Comparison of ENCODE assay signal across 9 cellular contexts in genomic region chr3:171255236-171255806, GRCh38.
DNase-seq lines count a peak whose midpoint lies in the region; ATAC-seq lines count a peak whose summit lies in the region.
"Had no signal": no experiment of that assay in that cellular context is flagged by ENCODE, and none has a peak within 500 bp of the region (broad histone marks: within the 10 kb centered on the region; RNA-seq: fewer than 3 reads in every experiment).

No MANE protein-coding gene starts in this region.

- H3K27ac ChIP-seq in SJCRH30, result no peak overlapping the region

- H3K4me3 ChIP-seq in SJCRH30, result no peak overlapping the region

- H3K36me3 Mint-ChIP-seq in activated naive CD4-positive, alpha-beta T cell treated with anti-CD3 and anti-CD28 coated beads for 36 hours (ENCODE audit: low read depth), result no peaks in the 10 kb centered on the region
- peaks cover 28% of the 10 kb centered on the region for H3K36me3 Mint-ChIP-seq in T-helper 1 cell treated with Interleukin-12 subunit alpha and Interleukin-12 subunit beta and Interleukin-4 antibody, amounts not matched to agents 30 μg/mL and 1 μg/mL, for 36 hours (ENCODE audit: low read depth)

- ATAC-seq in HG02798 (IDR thresholded peaks at IDR 0.05; ENCODE audit: poor library complexity, unreplicated experiment), result peak; percentile 65
- peak; percentile 70 for ATAC-seq in stimulated activated naive CD8-positive, alpha-beta T cell treated with anti-CD3 and anti-CD28 coated beads, Interleukin-15, amount 100 ng/mL, for 72 hours

- DNase-seq in activated naive CD4-positive, alpha-beta T cell treated with anti-CD3 and anti-CD28 coated beads for 36 hours, result no peak
- no peak for DNase-seq in activated naive CD4-positive, alpha-beta T cell treated with anti-CD3 and anti-CD28 coated beads, Interleukin-2, amount 50 U/mL, for 16 hours
- no peak for DNase-seq in stimulated activated naive CD8-positive, alpha-beta T cell treated with anti-CD3 and anti-CD28 coated beads, Interleukin-15, amount 100 ng/mL, for 72 hours
- no peak for DNase-seq in NCI-H1417 (lab: John Stamatoyannopoulos, UW)
- DNase-seq in SJCRH30, result no peak
- DNase-seq in GM19240 (ENCODE audit: insufficient read length, low spot score), result no peak
- DNase-seq: effector CD8-positive, alpha-beta T cell had no signal

- H3K36me3 ChIP-seq in SJCRH30, result no peaks in the 10 kb centered on the region

- intact Hi-C loops in activated naive CD4-positive, alpha-beta T cell treated with anti-CD3 and anti-CD28 coated beads for 36 hours (cut with micrococcal nuclease), result loop anchor here (1.0 to 2.0 kb wide), 5 partner anchors 8 to 205 kb away; partner anchors contain the start of gene TNIK

- no peaks in the 10 kb centered on the region for H3K27me3 ChIP-seq in SJCRH30

- H3K4me1 ChIP-seq in SJCRH30, result no peaks in the 10 kb centered on the region

- H3K9me3 ChIP-seq in SJCRH30 (replicated peaks), result no peaks in the 10 kb centered on the region

- H3K4me3 Mint-ChIP-seq in activated naive CD4-positive, alpha-beta T cell treated with anti-CD3 and anti-CD28 coated beads for 36 hours, result no peak overlapping the region
- H3K4me3 Mint-ChIP-seq in T-helper 1 cell treated with Interleukin-12 subunit alpha and Interleukin-12 subunit beta and Interleukin-4 antibody, amounts not matched to agents 30 μg/mL and 1 μg/mL, for 36 hours, result peak overlapping the region; percentile 64
- H3K4me3 Mint-ChIP-seq in stimulated activated naive CD8-positive, alpha-beta T cell treated with anti-CD3 and anti-CD28 coated beads, Interleukin-15, amount 100 ng/mL, for 72 hours, result peak overlapping the region; percentile 47 to 65

- H3K27ac Mint-ChIP-seq in activated naive CD4-positive, alpha-beta T cell treated with anti-CD3 and anti-CD28 coated beads for 36 hours, result peak overlapping the region; percentile 78
- H3K27ac Mint-ChIP-seq in T-helper 1 cell treated with Interleukin-12 subunit alpha and Interleukin-12 subunit beta and Interleukin-4 antibody, amounts not matched to agents 30 μg/mL and 1 μg/mL, for 36 hours, result peak overlapping the region; percentile 95
- H3K27ac Mint-ChIP-seq in stimulated activated naive CD8-positive, alpha-beta T cell treated with anti-CD3 and anti-CD28 coated beads, Interleukin-15, amount 100 ng/mL, for 72 hours, result peak overlapping the region; percentile 95 to 96

- CTCF ChIA-PET in activated naive CD4-positive, alpha-beta T cell treated with anti-CD3 and anti-CD28 coated beads for 36 hours (lab: Charles Lee), result interaction anchor here (0.7 to 1.6 kb wide), 4 partner anchors 66 to 230 kb away, joined by 3 to 4 read pairs (median 4); no protein-coding TSS in a partner anchor

- no peaks in the 10 kb centered on the region for H3K9me3 Mint-ChIP-seq in activated naive CD4-positive, alpha-beta T cell treated with anti-CD3 and anti-CD28 coated beads for 36 hours
- peaks cover 4% of the 10 kb centered on the region for H3K9me3 Mint-ChIP-seq in T-helper 1 cell treated with Interleukin-12 subunit alpha and Interleukin-12 subunit beta and Interleukin-4 antibody, amounts not matched to agents 30 μg/mL and 1 μg/mL, for 36 hours
- peaks cover 0 to 4% of the 10 kb centered on the region in 2 donors for H3K9me3 Mint-ChIP-seq in stimulated activated naive CD8-positive, alpha-beta T cell treated with anti-CD3 and anti-CD28 coated beads, Interleukin-15, amount 100 ng/mL, for 72 hours

- H3K4me1 Mint-ChIP-seq in activated naive CD4-positive, alpha-beta T cell treated with anti-CD3 and anti-CD28 coated beads for 36 hours (ENCODE audit: low read depth), result peaks cover 86% of the 10 kb centered on the region
- peaks cover 81% of the 10 kb centered on the region for H3K4me1 Mint-ChIP-seq in T-helper 1 cell treated with Interleukin-12 subunit alpha and Interleukin-12 subunit beta and Interleukin-4 antibody, amounts not matched to agents 30 μg/mL and 1 μg/mL, for 36 hours (ENCODE audit: low read depth)
- H3K4me1 Mint-ChIP-seq in stimulated activated naive CD8-positive, alpha-beta T cell treated with anti-CD3 and anti-CD28 coated beads, Interleukin-15, amount 100 ng/mL, for 72 hours, result peaks cover 96% of the 10 kb centered on the region

- H3K27me3 Mint-ChIP-seq in activated naive CD4-positive, alpha-beta T cell treated with anti-CD3 and anti-CD28 coated beads for 36 hours (ENCODE audit: low read depth), result no peaks in the 10 kb centered on the region
- no peaks in the 10 kb centered on the region for H3K27me3 Mint-ChIP-seq in T-helper 1 cell treated with Interleukin-12 subunit alpha and Interleukin-12 subunit beta and Interleukin-4 antibody, amounts not matched to agents 30 μg/mL and 1 μg/mL, for 36 hours (ENCODE audit: low read depth)
- no peaks in the 10 kb centered on the region for H3K27me3 Mint-ChIP-seq in stimulated activated naive CD8-positive, alpha-beta T cell treated with anti-CD3 and anti-CD28 coated beads, Interleukin-15, amount 100 ng/mL, for 72 hours
